ENCODE assay signal across 15 cellular contexts in genomic region chr1:229023651-229024295, GRCh38.
DNase-seq lines count a peak whose midpoint lies in the region; ATAC-seq, FAIRE-seq and TF ChIP-seq lines count a peak whose summit lies in the region.
"Had no signal": no experiment of that assay in that cellular context is flagged by ENCODE, and none has a peak within 500 bp of the region (broad histone marks: within the 10 kb centered on the region; RNA-seq: fewer than 3 reads in every experiment).

No MANE protein-coding gene starts in this region.

- H3K27me3 ChIP-seq in adrenal gland = no peaks in the 10 kb centered on the region
- H3K27me3 ChIP-seq in right cardiac atrium (ENCODE audit: control insufficient read depth, insufficient read depth) = no peaks in the 10 kb centered on the region
- no peaks in the 10 kb centered on the region for H3K27me3 ChIP-seq in testis
- H3K27me3 ChIP-seq: breast epithelium, thyroid gland had no signal

- TF ChIP-seq POLR2A in adrenal gland (IDR thresholded peaks at IDR 0.05) (no peak), testis (IDR thresholded peaks at IDR 0.05) (no peak), GM12891 (IDR thresholded peaks at IDR 0.05; ENCODE audit: low read depth, low read length) (no peak)

- H3K27ac ChIP-seq in adrenal gland (no peak overlapping the region), right cardiac atrium (ENCODE audit: low read length) (no peak overlapping the region), testis (peak overlapping the region in 1 of 2 donors; percentile 32)
- H3K27ac ChIP-seq: 22Rv1, thyroid gland had no signal

- ATAC-seq in right cardiac atrium = peak; percentile 26 to 55
- ATAC-seq: GM12878 had no signal

- H3K4me3 ChIP-seq in adrenal gland (no peak overlapping the region), right cardiac atrium (ENCODE audit: low read length) (no peak overlapping the region), testis (no peak overlapping the region)
- H3K4me3 ChIP-seq: breast epithelium, GM12878, thyroid gland had no signal

- no peak for TF ChIP-seq CTCF in adrenal gland (IDR thresholded peaks at IDR 0.05)
- no peak for TF ChIP-seq CTCF in testis (IDR thresholded peaks at IDR 0.05)

- H3K9me3 ChIP-seq in adrenal gland (replicated peaks in 1 of 3) (no peaks in the 10 kb centered on the region), right cardiac atrium (ENCODE audit: control insufficient read depth, low read length) (no peaks in the 10 kb centered on the region), testis (no peaks in the 10 kb centered on the region)
- H3K9me3 ChIP-seq: breast epithelium, thyroid gland had no signal

- DNase-seq in DMS 273 (lab: John Stamatoyannopoulos, UW; ENCODE audit: unreplicated experiment) = peak; percentile 48
- no peak for DNase-seq in DMS 273 treated with DMSO at 0.1 percent for 48 hours (lab: John Stamatoyannopoulos, UW)
- peak; percentile 35 to 69 (median 56) for DNase-seq in adrenal gland
- DNase-seq in right cardiac atrium = peak in 2 of 3 donors; percentile 71 to 73
- DNase-seq in testis = peak; percentile 68
- no peak for DNase-seq in activated CD4-positive, alpha-beta T cell treated with anti-CD3 and anti-CD28 coated beads for 48 hours
- no peak for DNase-seq in dedifferentiated amniotic fluid mesenchymal stem cell (ENCODE audit: extremely low spot score)
- DNase-seq in GM12891 (ENCODE audit: insufficient read length, low spot score) = no peak
- DNase-seq: CD4-positive, alpha-beta memory T cell; retina; SHP77 treated with DMSO at 0.1 percent for 48 hours had no signal

- intact Hi-C loops in adrenal gland (cut with DNase I) (no loop called here), right cardiac atrium (cut with DNase I) (no loop called here), testis (cut with DNase I; ENCODE audit: low total_unique reads) (no loop called here)

- no peak for FAIRE-seq in GM12891 (lab: Jason Lieb, UNC)
- FAIRE-seq: GM12878 had no signal

- H3K4me1 ChIP-seq in adrenal gland (replicated peaks in 1 of 2) = peaks cover 9 to 13% of the 10 kb centered on the region in 2 donors
- H3K4me1 ChIP-seq in right cardiac atrium (ENCODE audit: control insufficient read depth, insufficient read depth, low read length) = peaks cover 7% of the 10 kb centered on the region
- peaks cover 57% of the 10 kb centered on the region for H3K4me1 ChIP-seq in testis

- 63 to 72% (median 66%) methylated on average over 8 to 11 of the region's 11 CpGs for WGBS in adrenal gland, 4 donors
- 73% methylated on average over 11 of the region's 11 CpGs for WGBS in right cardiac atrium
- 74 to 95% methylated on average over 8 to 11 of the region's 11 CpGs for WGBS in testis, 2 donors

- H3K36me3 ChIP-seq in adrenal gland (replicated peaks in 1 of 2) (no peaks in the 10 kb centered on the region), testis (ENCODE audit: low read depth, missing control alignments) (no peaks in the 10 kb centered on the region)
- H3K36me3 ChIP-seq: breast epithelium, thyroid gland had no signal

TF ChIP-seq in GM12891, 5 proteins besides CTCF, POLR2A, EP300 and RAD21:
- TF ChIP-seq SPI1 (IDR thresholded peaks at IDR 0.05; ENCODE audit: low read depth, low read length) (no peak), PAX5 (IDR thresholded peaks at IDR 0.05; ENCODE audit: insufficient read depth, low read length, severe bottlenecking) (no peak), TAF1 (IDR thresholded peaks at IDR 0.05; ENCODE audit: low read depth, low read length) (no peak), POLR2AphosphoS5 (IDR thresholded peaks at IDR 0.05; ENCODE audit: low read depth, low read length) (no peak), POU2F2 (IDR thresholded peaks at IDR 0.05; ENCODE audit: low read depth, low read length) (no peak)
TF ChIP-seq in GM12891: peak in this region for 0.

Comparison
In these comparisons a context has a peak if more than half of its experiments do, and no peak if none do; other contexts are left out.
1. DNase-seq: peak in DMS 273 (single experiment), adrenal gland (7 of 7), right cardiac atrium (2 of 3) and testis (single experiment); none in DMS 273 treated with DMSO at 0.1 percent for 48 hours (single experiment), activated CD4-positive, alpha-beta T cell treated with anti-CD3 and anti-CD28 coated beads for 48 hours (single experiment), dedifferentiated amniotic fluid mesenchymal stem cell (single experiment) and GM12891 (single experiment).